Comparison of ENCODE assay signal across 8 cellular contexts in the genomic region with DNA sequence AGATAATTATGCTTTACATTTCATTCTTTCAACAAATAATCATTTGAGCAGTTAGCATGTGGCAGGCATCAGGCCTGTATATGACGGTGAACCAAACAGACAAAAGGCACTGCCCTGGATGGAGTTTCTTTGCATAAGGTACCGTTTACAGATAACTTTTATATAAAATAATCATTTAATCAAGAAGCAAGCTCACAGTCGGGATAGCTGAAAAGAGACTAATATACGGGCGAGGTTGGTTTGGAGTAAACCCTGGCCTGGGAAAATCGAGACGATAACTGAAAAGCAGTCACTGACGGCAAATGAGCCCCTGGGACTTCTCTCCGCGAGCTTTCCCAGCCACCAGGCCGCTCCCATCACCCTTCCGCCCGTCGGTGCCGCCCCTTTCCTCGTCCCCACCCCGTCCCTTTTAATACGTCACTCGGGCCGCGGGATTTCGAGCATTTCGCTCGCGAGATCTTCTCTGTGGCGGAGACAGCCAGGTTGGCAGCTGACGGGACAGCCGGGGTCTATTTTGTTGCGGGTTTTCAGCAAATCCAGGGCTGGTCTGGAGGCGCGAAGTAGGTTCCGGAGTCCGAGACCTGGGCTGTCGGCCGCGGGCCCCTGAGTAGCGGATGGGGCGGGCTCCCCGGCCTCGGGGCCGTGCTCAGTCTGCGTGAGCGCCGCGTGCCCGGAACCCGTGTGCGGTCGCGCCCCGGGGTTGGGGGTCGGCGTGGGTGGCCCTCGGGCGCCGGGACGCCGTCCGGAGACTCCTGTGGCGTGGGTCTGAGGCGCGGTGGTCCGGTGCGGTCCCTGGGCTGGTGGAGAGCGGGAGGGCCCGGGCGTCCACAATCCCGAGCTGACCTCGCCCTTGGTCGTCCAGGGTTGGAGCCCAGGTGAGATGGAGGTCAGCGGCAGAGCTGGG. TPM values are rescaled to one million over a fixed set of nuclear protein-coding genes. Genes with fewer than 3 reads are reported as not detected.
DNase-seq lines count a peak whose midpoint lies in the region; ATAC-seq and TF ChIP-seq lines count a peak whose summit lies in the region.

A gene (plus strand): TSS at position 462 of the 904 bp plus-strand sequence. CDS start 703 bp downstream, outside the sequence.

- ATAC-seq in GM19397 (IDR thresholded peaks at IDR 0.05; ENCODE audit: unreplicated experiment) (peak; percentile 99), HG03571 (IDR thresholded peaks at IDR 0.05; ENCODE audit: unreplicated experiment) (peak; percentile 98)

- H3K4me3 Mint-ChIP-seq in CD14-positive monocyte: peak within 1 kb of the TSS; percentile 90 to 93
- peak within 1 kb of the TSS; percentile 87 for H3K4me3 Mint-ChIP-seq in activated CD4-positive, alpha-beta memory T cell treated with anti-CD3 and anti-CD28 coated beads for 36 hours

- H3K4me3 ChIP-seq in duodenal mucosa (ENCODE audit: low read depth in 1 of 2, low read length in 2 of 2): peak within 1 kb of the TSS; percentile 94 to 99
- H3K4me3 ChIP-seq in lower leg skin (ENCODE audit: low read depth, poor library complexity, severe bottlenecking): peak within 1 kb of the TSS; percentile 99

- peaks cover 0 to 7% of the 10 kb centered on the region in 2 donors for H3K36me3 ChIP-seq in duodenal mucosa (ENCODE audit: control insufficient read depth in 1 of 2, insufficient read depth in 2 of 2, low read length in 2 of 2)

- H3K9ac ChIP-seq in duodenal mucosa (ENCODE audit: low read depth in 1 of 2, low read length in 2 of 2): peak within 1 kb of the TSS; percentile 92 to 94

- H3K9me3 ChIP-seq in duodenal mucosa (ENCODE audit: control insufficient read depth in 1 of 2, low read length in 2 of 2): no peaks in the 10 kb centered on the region

- H3K4me1 ChIP-seq in duodenal mucosa (ENCODE audit: control insufficient read depth in 1 of 2, insufficient read depth in 2 of 2, low read length in 2 of 2): peaks cover 7 to 12% of the 10 kb centered on the region in 2 donors

- no peaks in the 10 kb centered on the region for H3K27me3 Mint-ChIP-seq in CD14-positive monocyte (ENCODE audit: low read depth in 3 of 3)
- peaks cover 3% of the 10 kb centered on the region for H3K27me3 Mint-ChIP-seq in activated CD4-positive, alpha-beta memory T cell treated with anti-CD3 and anti-CD28 coated beads for 36 hours

- H3K36me3 Mint-ChIP-seq in CD14-positive monocyte: peaks cover 7 to 13% of the 10 kb centered on the region in 2 donors
- peaks cover 7% of the 10 kb centered on the region for H3K36me3 Mint-ChIP-seq in activated CD4-positive, alpha-beta memory T cell treated with anti-CD3 and anti-CD28 coated beads for 36 hours

- H3K4me1 Mint-ChIP-seq in CD14-positive monocyte: peaks cover 20% of the 10 kb centered on the region
- peaks cover 23% of the 10 kb centered on the region for H3K4me1 Mint-ChIP-seq in activated CD4-positive, alpha-beta memory T cell treated with anti-CD3 and anti-CD28 coated beads for 36 hours (ENCODE audit: low read depth)

- H3K9me3 Mint-ChIP-seq in CD14-positive monocyte: peaks cover 0 to 6% (median 0%) of the 10 kb centered on the region in 7 donors
- no peaks in the 10 kb centered on the region for H3K9me3 Mint-ChIP-seq in activated CD4-positive, alpha-beta memory T cell treated with anti-CD3 and anti-CD28 coated beads for 36 hours

- intact Hi-C loops in CD14-positive monocyte (cut with micrococcal nuclease): no loop called here
- intact Hi-C loops in activated CD4-positive, alpha-beta memory T cell treated with anti-CD3 and anti-CD28 coated beads for 36 hours (cut with micrococcal nuclease): loop anchor here (1.0 to 5.0 kb wide), 7 partner anchors 90 to 1194 kb away; a partner anchor contains a TSS
- intact Hi-C loops in lower leg skin (cut with DNase I; ENCODE audit: low total_unique reads): no loop called here

- DNase-seq in CD14-positive monocyte (ENCODE audit: low spot score): peak; percentile 93
- peak; percentile 98 for DNase-seq in NCI-H82 (lab: John Stamatoyannopoulos, UW)
- peak; percentile 96 for DNase-seq in activated CD4-positive, alpha-beta memory T cell treated with anti-CD3 and anti-CD28 coated beads for 36 hours
- peak; percentile 94 to 99 for DNase-seq in lower leg skin (ENCODE audit: low spot score in 2 of 2)
- DNase-seq in stimulated activated CD4-positive, alpha-beta T cell treated with anti-CD3 and anti-CD28 coated beads, Interleukin-4, amount 100 ng/mL, for 48 hours (ENCODE audit: low read depth in 2 of 2): peak; percentile 90 to 93

- peak within 1 kb of the TSS; percentile 87 to 97 (median 93) for H3K27ac Mint-ChIP-seq in CD14-positive monocyte
- H3K27ac Mint-ChIP-seq in activated CD4-positive, alpha-beta memory T cell treated with anti-CD3 and anti-CD28 coated beads for 36 hours: peak within 1 kb of the TSS; percentile 84

- POLR2A ChIA-PET in activated CD4-positive, alpha-beta memory T cell treated with anti-CD3 and anti-CD28 coated beads for 36 hours (lab: Charles Lee): interaction anchor here (0.7 to 1.2 kb wide), 4 partner anchors 9 to 821 kb away, joined by 3 to 4 read pairs (median 4); no protein-coding TSS in a partner anchor

- H3K27me3 ChIP-seq in duodenal mucosa (ENCODE audit: control insufficient read depth in 1 of 2, insufficient read depth in 2 of 2, low read length in 2 of 2): no peaks in the 10 kb centered on the region

- CTCF ChIA-PET in activated CD4-positive, alpha-beta memory T cell treated with anti-CD3 and anti-CD28 coated beads for 36 hours (lab: Charles Lee): interaction anchor here (0.6 to 1.8 kb wide), 4 partner anchors 54 to 279 kb away, joined by 3 to 5 read pairs (median 3); no protein-coding TSS in a partner anchor

- no peak for TF ChIP-seq POLR2A in lower leg skin (IDR thresholded peaks at IDR 0.05)

- TF ChIP-seq CTCF in CD14-positive monocyte (IDR thresholded peaks at IDR 0.05) (no peak), lower leg skin (IDR thresholded peaks at IDR 0.05) (no peak)

- H3K27ac ChIP-seq in duodenal mucosa (ENCODE audit: low read depth, low read length): peak within 1 kb of the TSS; percentile 86

- 1% methylated on average over 58 to 70 of the region's 71 CpGs for WGBS in lower leg skin, 2 donors

RNA-seq across cellular contexts. Expression of the gene that starts here (rescaled TPM):
- 10 to 100 TPM; 20.7 to 30.0 TPM for polyA plus RNA-seq in CD14-positive monocyte
- total RNA-seq in activated CD4-positive, alpha-beta memory T cell treated with anti-CD3 and anti-CD28 coated beads for 36 hours: 10 to 100 TPM; 65.8 to 70.8 TPM
- 10 to 100 TPM; 25.4 to 37.0 (median 30.0) TPM for total RNA-seq in lower leg skin

Comparison
In these comparisons a context has a peak if more than half of its experiments do, and no peak if none do; other contexts are left out.
1. Peak in every context shown above with its lines: DNase-seq, ATAC-seq, H3K4me3 ChIP-seq and H3K27ac ChIP-seq.